ENCODE assay signal across 8 cellular contexts in the genomic region with DNA sequence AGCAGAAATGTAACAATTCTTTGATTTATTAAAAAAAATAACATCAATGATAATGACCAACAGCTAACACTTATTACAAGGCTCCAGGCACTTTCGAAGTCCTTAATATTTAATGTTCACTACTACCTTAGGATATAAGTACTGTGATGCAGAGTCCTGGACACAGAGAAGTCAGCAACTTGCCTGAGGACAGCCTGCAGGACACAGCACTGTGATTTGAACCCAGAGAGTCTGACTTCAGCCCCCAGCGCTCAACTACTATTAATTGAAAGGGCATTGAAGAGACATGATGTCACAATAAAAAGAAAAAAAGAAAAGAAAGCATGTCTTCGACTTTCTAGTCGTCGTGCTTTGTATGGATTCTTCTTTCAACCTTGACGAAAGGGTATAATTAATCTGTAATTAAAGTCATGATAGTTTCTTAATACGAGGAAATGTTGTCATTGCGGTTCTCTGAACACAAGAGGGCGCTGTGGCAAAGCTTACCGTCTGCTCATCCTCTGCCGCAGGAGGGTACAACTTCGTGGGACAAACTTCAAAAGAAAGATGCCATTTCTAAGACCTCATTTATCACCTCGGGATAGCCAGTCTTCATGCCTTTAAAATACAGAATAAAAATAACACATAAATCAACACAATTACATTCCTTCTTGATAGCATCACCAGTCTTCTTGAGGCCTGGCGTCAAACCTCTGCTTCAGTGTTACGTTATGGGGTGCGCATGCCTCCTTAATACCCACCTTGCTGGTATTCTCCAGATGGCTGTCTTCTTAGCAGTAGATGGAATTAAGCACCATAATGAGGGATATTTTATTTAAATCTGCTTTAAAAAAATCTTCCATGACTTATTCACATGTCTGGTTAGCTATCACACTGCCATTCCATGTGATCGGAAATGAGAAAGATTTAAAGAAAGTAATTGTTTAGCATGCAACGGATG.
DNase-seq lines count a peak whose midpoint lies in the region; ATAC-seq and TF ChIP-seq lines count a peak whose summit lies in the region.

No MANE protein-coding gene starts in this region.

- H3K4me1 Mint-ChIP-seq in activated T-helper 1 cell treated with anti-CD3 and anti-CD28 coated beads, Interleukin-12 subunit alpha, Interleukin-12 subunit beta, Interleukin-2, Interleukin-4 antibody, amounts not matched to agents 30 ng/mL and 10 ng/mL and 1 ng/mL, durations not matched to agents 14 hours and 24 hours and 36 hours (ENCODE audit: low read depth): peaks cover 6% of the 10 kb centered on the region
- peaks cover 36% of the 10 kb centered on the region for H3K4me1 Mint-ChIP-seq in osteocyte (ENCODE audit: unreplicated experiment)

- no peaks in the 10 kb centered on the region for H3K9me3 Mint-ChIP-seq in activated T-helper 1 cell treated with anti-CD3 and anti-CD28 coated beads, Interleukin-12 subunit alpha, Interleukin-12 subunit beta, Interleukin-2, Interleukin-4 antibody, amounts not matched to agents 30 ng/mL and 10 ng/mL and 1 ng/mL, durations not matched to agents 14 hours and 24 hours and 36 hours
- no peaks in the 10 kb centered on the region for H3K9me3 Mint-ChIP-seq in osteocyte (ENCODE audit: unreplicated experiment)

- intact Hi-C loops in PC-9 (cut with micrococcal nuclease; ENCODE audit: unreplicated experiment): loop anchor here (1.0 to 2.0 kb wide), 2 partner anchors 38 to 109 kb away; no protein-coding TSS in a partner anchor
- intact Hi-C loops in activated T-helper 1 cell treated with anti-CD3 and anti-CD28 coated beads, Interleukin-12 subunit alpha, Interleukin-12 subunit beta, Interleukin-2, Interleukin-4 antibody, amounts not matched to agents 30 ng/mL and 10 ng/mL and 1 ng/mL, durations not matched to agents 14 hours and 24 hours and 36 hours (cut with micrococcal nuclease): loop anchor here (1.0 to 10.0 kb wide), 4 partner anchors 52 to 761 kb away; no protein-coding TSS in a partner anchor

- no peak overlapping the region for H3K4me3 ChIP-seq in PC-9

- H3K4me1 ChIP-seq in PC-9 (replicated peaks; ENCODE audit: insufficient read depth): no peaks in the 10 kb centered on the region

- ATAC-seq in HG03342 (IDR thresholded peaks at IDR 0.05; ENCODE audit: unreplicated experiment): no peak

- peak; percentile 92 for TF ChIP-seq CTCF in PC-9 (conservative IDR thresholded peaks at IDR 0.05)
- TF ChIP-seq CTCF in osteocyte (IDR thresholded peaks at IDR 0.05): peak; percentile 92

- no peak overlapping the region for H3K4me2 ChIP-seq in PC-9

- no peak overlapping the region for H3K27ac ChIP-seq in PC-9

- H3K79me2 ChIP-seq in PC-9 (ENCODE audit: low read depth): no peaks in the 10 kb centered on the region

- no peaks in the 10 kb centered on the region for H3F3A ChIP-seq in PC-9 (ENCODE audit: insufficient read depth, low read depth)

- POLR2A ChIA-PET in PC-9 (lab: Charles Lee; ENCODE audit: unreplicated experiment): interaction anchor here (0.7 kb wide), 2 partner anchors 89 to 265 kb away, joined by 3 to 10 read pairs; no protein-coding TSS in a partner anchor

- no peak overlapping the region for H3K4me3 Mint-ChIP-seq in activated T-helper 1 cell treated with anti-CD3 and anti-CD28 coated beads, Interleukin-12 subunit alpha, Interleukin-12 subunit beta, Interleukin-2, Interleukin-4 antibody, amounts not matched to agents 30 ng/mL and 10 ng/mL and 1 ng/mL, durations not matched to agents 14 hours and 24 hours and 36 hours
- no peak overlapping the region for H3K4me3 Mint-ChIP-seq in osteocyte (ENCODE audit: unreplicated experiment)

- DNase-seq in COLO668 (lab: John Stamatoyannopoulos, UW; ENCODE audit: unreplicated experiment) (peak; percentile 65), HT-29 (ENCODE audit: low spot score) (peak; percentile 80), PC-9 (peak in 1 of 2 experiments; percentile 30), fibroblast of the conjunctiva (ENCODE audit: low read depth) (peak; percentile 17), osteocyte (ENCODE audit: extremely low spot score, unreplicated experiment) (no peak), ureter (ENCODE audit: low spot score) (peak; percentile 63)
- peak; percentile 13 for DNase-seq in activated T-helper 1 cell treated with anti-CD3 and anti-CD28 coated beads, Interleukin-12 subunit alpha, Interleukin-12 subunit beta, Interleukin-2, Interleukin-4 antibody, amounts not matched to agents 30 ng/mL and 10 ng/mL and 1 ng/mL, durations not matched to agents 14 hours and 24 hours and 36 hours (ENCODE audit: low spot score)

- no peaks in the 10 kb centered on the region for H4K20me1 ChIP-seq in PC-9 (ENCODE audit: insufficient read depth)

- no peak overlapping the region for H2AFZ ChIP-seq in PC-9

- H3K27me3 Mint-ChIP-seq in activated T-helper 1 cell treated with anti-CD3 and anti-CD28 coated beads, Interleukin-12 subunit alpha, Interleukin-12 subunit beta, Interleukin-2, Interleukin-4 antibody, amounts not matched to agents 30 ng/mL and 10 ng/mL and 1 ng/mL, durations not matched to agents 14 hours and 24 hours and 36 hours (ENCODE audit: insufficient read depth): no peaks in the 10 kb centered on the region
- no peaks in the 10 kb centered on the region for H3K27me3 Mint-ChIP-seq in osteocyte (ENCODE audit: unreplicated experiment)

- no peaks in the 10 kb centered on the region for H3K27me3 ChIP-seq in PC-9 (ENCODE audit: insufficient read depth, low read depth)

- no peaks in the 10 kb centered on the region for H3K36me3 Mint-ChIP-seq in activated T-helper 1 cell treated with anti-CD3 and anti-CD28 coated beads, Interleukin-12 subunit alpha, Interleukin-12 subunit beta, Interleukin-2, Interleukin-4 antibody, amounts not matched to agents 30 ng/mL and 10 ng/mL and 1 ng/mL, durations not matched to agents 14 hours and 24 hours and 36 hours (ENCODE audit: low read depth)
- no peaks in the 10 kb centered on the region for H3K36me3 Mint-ChIP-seq in osteocyte (ENCODE audit: unreplicated experiment)

- H3K9me2 ChIP-seq in PC-9 (ENCODE audit: insufficient read depth): no peaks in the 10 kb centered on the region

- BruUV-seq in PC-9 (replicated peaks; lab: Mats Ljungman, UMichigan): no TSS peak

- no peaks in the 10 kb centered on the region for H3K36me3 ChIP-seq in PC-9 (ENCODE audit: low read depth)

- CTCF ChIA-PET in PC-9 (lab: Charles Lee): interaction anchor here (0.6 kb wide), 1 partner anchor 1769 kb away, joined by 3 read pairs; no protein-coding TSS in a partner anchor

- H3K9me3 ChIP-seq in PC-9 (ENCODE audit: insufficient read depth, low read depth): no peaks in the 10 kb centered on the region

- no peak overlapping the region for H3K27ac Mint-ChIP-seq in activated T-helper 1 cell treated with anti-CD3 and anti-CD28 coated beads, Interleukin-12 subunit alpha, Interleukin-12 subunit beta, Interleukin-2, Interleukin-4 antibody, amounts not matched to agents 30 ng/mL and 10 ng/mL and 1 ng/mL, durations not matched to agents 14 hours and 24 hours and 36 hours
- H3K27ac Mint-ChIP-seq in osteocyte (ENCODE audit: unreplicated experiment): no peak overlapping the region
